8 cellular contexts compared by ENCODE assay signal in genomic region chr5:131379723-131380122, GRCh38.
DNase-seq lines count a peak whose midpoint lies in the region; ATAC-seq, FAIRE-seq and TF ChIP-seq lines count a peak whose summit lies in the region.

No MANE protein-coding gene starts in this region.

- H3K36me3 Mint-ChIP-seq in natural killer cell: no peaks in the 10 kb centered on the region

- H3K79me2 ChIP-seq in K562 (ENCODE audit: control insufficient read depth, insufficient read depth, low read length): peaks cover 87% of the 10 kb centered on the region

- no peaks in the 10 kb centered on the region for H3K27me3 Mint-ChIP-seq in natural killer cell (ENCODE audit: low read depth in 2 of 2)

- H3K4me3 Mint-ChIP-seq in natural killer cell: peak overlapping the region; percentile 47

- H3K27ac Mint-ChIP-seq in natural killer cell: peak overlapping the region; percentile 89 to 95

- H3K36me3 ChIP-seq in K562 (ENCODE audit: control insufficient read depth, insufficient read depth, low read length) (no peaks in the 10 kb centered on the region; the same call in 2 of the 3 replicates), upper lobe of left lung (no peaks in the 10 kb centered on the region)

- no peak for TF ChIP-seq RAD21 in K562 (CRISPR knock-in tag; conservative IDR thresholded peaks at IDR 0.05 in 1 of 2, IDR thresholded peaks at IDR 0.05 in 1 of 2)

- H3K9me3 Mint-ChIP-seq in natural killer cell: no peaks in the 10 kb centered on the region

- peak overlapping the region; percentile 64 for H2AFZ ChIP-seq in K562 (ENCODE audit: low read depth, low read length)

- BruUV-seq in K562 (replicated peaks; lab: Mats Ljungman, UMichigan): no TSS peak

- H3K27ac ChIP-seq in K562 (ENCODE audit: extremely low read depth, low read depth, low read length): peak overlapping the region; percentile 83
- H3K27ac ChIP-seq in upper lobe of left lung: peak overlapping the region; percentile 63 to 79 (median 74)

- no peaks in the 10 kb centered on the region for H3K9me1 ChIP-seq in K562 (ENCODE audit: control insufficient read depth, insufficient read depth, low read length)

- POLR2A ChIA-PET in K562 (lab: Yijun Ruan, JAX): interaction anchor here (0.7 to 1.2 kb wide), 3 partner anchors 23 to 115 kb away, joined by 3 to 4 read pairs (median 3); no protein-coding TSS in a partner anchor

- peaks cover 9 to 66% of the 10 kb centered on the region in 2 experiments for H3K4me1 ChIP-seq in K562 (replicated peaks in 1 of 2; ENCODE audit: control insufficient read depth in 2 of 2, insufficient read depth in 2 of 2, low read length in 2 of 2)
- H3K4me1 ChIP-seq in upper lobe of left lung: peaks cover 48 to 62% (median 55%) of the 10 kb centered on the region in 4 donors

- ATAC-seq in HG02973 (IDR thresholded peaks at IDR 0.05; ENCODE audit: unreplicated experiment) (peak; percentile 37), K562 (peak; percentile 17), natural killer cell (peak; percentile 66 to 87 (median 81)), upper lobe of left lung (ENCODE audit: low FRiP score in 2 of 2) (peak; percentile 62 to 69)

- peak overlapping the region; percentile 62 for H3K4me2 ChIP-seq in K562 (ENCODE audit: insufficient read depth, low read length)

- no peak for TF ChIP-seq POLR2A in K562 (conservative IDR thresholded peaks at IDR 0.05)
- peak in 1 of 4 donors; percentile 31 for TF ChIP-seq POLR2A in upper lobe of left lung (IDR thresholded peaks at IDR 0.05)

- TF ChIP-seq CTCF in GM13977 (IDR thresholded peaks at IDR 0.05; ENCODE audit: extremely low read depth, insufficient read depth, missing control alignments): no peak
- TF ChIP-seq CTCF in K562 (IDR thresholded peaks at IDR 0.05 in 2 of 3, conservative IDR thresholded peaks at IDR 0.05 in 1 of 3; ENCODE audit: insufficient read depth in 2 of 3, low read depth in 1 of 3, low read length in 3 of 3): no peak
- no peak for TF ChIP-seq CTCF in natural killer cell (IDR thresholded peaks at IDR 0.05)
- no peak for TF ChIP-seq CTCF in upper lobe of left lung (IDR thresholded peaks at IDR 0.05)

- DNase-seq in GM13977 (ENCODE audit: low spot score) (peak; percentile 23), T-helper 1 cell (peak; percentile 52 to 91 (median 60)), K562 (ENCODE audit: extremely low read depth in 1 of 4, low spot score in 3 of 4) (peak in 1 of 4 experiments; percentile 44), natural killer cell (peak; percentile 61), upper lobe of left lung (peak in 1 of 2 donors; percentile 32), NCI-H2081 treated with DMSO at 0.1 percent for 48 hours (lab: John Stamatoyannopoulos, UW) (no peak), NCI-H2029 treated with DMSO at 0.1 percent for 48 hours (lab: John Stamatoyannopoulos, UW) (no peak)

- CTCF ChIA-PET in K562 (lab: Yijun Ruan, JAX; ENCODE audit: low intra/inter-chr PET ratio): no interaction called here

- peak; percentile 43; the same call in 1 of the 2 replicates for TF ChIP-seq EP300 in K562 (IDR thresholded peaks at IDR 0.05; ENCODE audit: low read length)
- TF ChIP-seq EP300 in upper lobe of left lung (IDR thresholded peaks at IDR 0.05): peak in 2 of 4 donors; percentile 40 to 70

- in situ Hi-C loops in GM13977 (cut with MboI; ENCODE audit: low pct_unique_long_range_greater_than_20kb, low sequenced_read_pairs, unreplicated experiment): loop anchor here (10.0 kb wide), 2 partner anchors 95 to 215 kb away; partner anchors contain the start of gene HINT1
- in situ Hi-C loops in K562 (cut with MboI): loop anchor here (5.0 to 25.0 kb wide), 2 partner anchors 212 to 492 kb away; partner anchors contain the start of gene HINT1

- intact Hi-C loops in K562 (cut with micrococcal nuclease) (loop anchor here (5.0 to 10.0 kb wide), 2 partner anchors 267 to 485 kb away; no protein-coding TSS in a partner anchor), natural killer cell (cut with micrococcal nuclease) (loop anchor here (5.0 to 10.0 kb wide), 2 partner anchors 55 to 82 kb away; no protein-coding TSS in a partner anchor)

- peaks cover 75 to 79% of the 10 kb centered on the region in 2 donors for H3K4me1 Mint-ChIP-seq in natural killer cell

- no peak for FAIRE-seq in K562 (lab: Jason Lieb, UNC)

- H3K4me3 ChIP-seq in K562 (no peak overlapping the region), upper lobe of left lung (peak overlapping the region in 1 of 4 donors; percentile 7)

- 5% methylated on average over 7 of the region's 7 CpGs for WGBS in K562 (ENCODE audit: insufficient coverage, low coverage, missing lambda C conversion rate)
- 14 to 26% methylated on average over 7 of the region's 7 CpGs for WGBS in upper lobe of left lung, 2 donors

- no peaks in the 10 kb centered on the region for H4K20me1 ChIP-seq in K562 (replicated peaks; ENCODE audit: control insufficient read depth, insufficient read depth, low read length)

- H3K27me3 ChIP-seq in K562 (ENCODE audit: control insufficient read depth in 2 of 2, insufficient read depth in 2 of 2, low read length in 2 of 2) (no peaks in the 10 kb centered on the region), upper lobe of left lung (no peaks in the 10 kb centered on the region)

- no peaks in the 10 kb centered on the region for H3K9me3 ChIP-seq in K562 (replicated peaks; ENCODE audit: control insufficient read depth, insufficient read depth, low read depth, low read length)
- H3K9me3 ChIP-seq in upper lobe of left lung: no peaks in the 10 kb centered on the region

- peak overlapping the region in 1 of 2 experiments; percentile 47; a peak in 2 of 4 replicates for H3K9ac ChIP-seq in K562 (ENCODE audit: insufficient read depth in 1 of 2, low read depth in 2 of 2, low read length in 2 of 2)

TF ChIP-seq in K562, 482 proteins besides CTCF, POLR2A, EP300 and RAD21 (continues in another document):
- TF ChIP-seq ZNF592 (IDR thresholded peaks at IDR 0.05) (0 out of 2 replicates have a peak, but pooled peaks have one; percentile 6), FOXK2 (conservative IDR thresholded peaks at IDR 0.05 in 1 of 2, IDR thresholded peaks at IDR 0.05 in 1 of 2; ENCODE audit: low read depth in 2 of 2) (0 out of 4 replicates have a peak, but pooled peaks of 1 of the 2 experiments have one; percentile 14), ZNF395 (CRISPR knock-in tag; IDR thresholded peaks at IDR 0.05) (peak; percentile 64; the same call in 1 of the 2 replicates), ETV1 (tag; conservative IDR thresholded peaks at IDR 0.05; ENCODE audit: low read depth) (peak; percentile 56), CREM (IDR thresholded peaks at IDR 0.05; ENCODE audit: low read depth) (0 out of 2 replicates have a peak, but pooled peaks have one; percentile 3), CHD4 (IDR thresholded peaks at IDR 0.05; ENCODE audit: insufficient read depth, insufficient replicate concordance, low read depth, low read length, poor library complexity, severe bottlenecking) (no peak), E2F6 (IDR thresholded peaks at IDR 0.05; ENCODE audit: borderline replicate concordance in 1 of 2, extremely low read depth in 1 of 2, insufficient read depth in 1 of 2, insufficient read length in 1 of 2, low read depth in 1 of 2, low read length in 1 of 2, poor library complexity in 1 of 2, severe bottlenecking in 1 of 2) (no peak), C11orf30 (IDR thresholded peaks at IDR 0.05; ENCODE audit: low read depth) (0 out of 2 replicates have a peak, but pooled peaks have one; percentile 31), ARID1B (IDR thresholded peaks at IDR 0.05) (0 out of 2 replicates have a peak, but pooled peaks have one; percentile 16), POLR2B (IDR thresholded peaks at IDR 0.05; ENCODE audit: low read depth, partially characterized antibody) (peak; percentile 24)

Comparison
In these comparisons a context has a peak if more than half of its experiments do, and no peak if none do; other contexts are left out.
1. DNase-seq: peak in GM13977 (single experiment), T-helper 1 cell (5 of 5) and natural killer cell (single experiment); none in NCI-H2081 treated with DMSO at 0.1 percent for 48 hours (single experiment) and NCI-H2029 treated with DMSO at 0.1 percent for 48 hours (single experiment).
2. ATAC-seq: peak in every context shown above with its lines; median percentile 81 in natural killer cell; 66 in upper lobe of left lung; 37 in HG02973; 17 in K562.